Comparison of ENCODE assay signal across 21 cellular contexts in genomic region chr14:50068496-50068895, GRCh38. TPM values are rescaled to one million over a fixed set of nuclear protein-coding genes. Genes with fewer than 3 reads are reported as not detected.
DNase-seq lines count a peak whose midpoint lies in the region; ATAC-seq, FAIRE-seq and TF ChIP-seq lines count a peak whose summit lies in the region.
"Had no signal": no experiment of that assay in that cellular context is flagged by ENCODE, and none has a peak within 500 bp of the region (broad histone marks: within the 10 kb centered on the region; RNA-seq: fewer than 3 reads in every experiment).

No MANE protein-coding gene starts in this region.

- TF ChIP-seq POLR2A in IMR-90 (IDR thresholded peaks at IDR 0.05; ENCODE audit: low read depth, low read length): no peak

- ATAC-seq in activated CD8-positive, alpha-beta memory T cell treated with anti-CD3 and anti-CD28 coated beads, Interleukin-2, amount 10 ng/mL, durations not matched to agents 7 days and 5 days: no peak
- no peak for ATAC-seq in IMR-90 (ENCODE audit: low read depth)
- ATAC-seq in RWPE2 (ENCODE audit: low read depth): no peak
- ATAC-seq: GM23338 had no signal

- H3K9me3 ChIP-seq in IMR-90 (ENCODE audit: control insufficient read depth, insufficient read depth, low read length): no peaks in the 10 kb centered on the region
- H3K9me3 ChIP-seq in RWPE2 (ENCODE audit: severe bottlenecking): no peaks in the 10 kb centered on the region
- no peaks in the 10 kb centered on the region for H3K9me3 ChIP-seq in keratinocyte (ENCODE audit: control insufficient read depth, low read depth, low read length)
- no peaks in the 10 kb centered on the region for H3K9me3 ChIP-seq in right atrium auricular region
- H3K9me3 ChIP-seq: BE2C, SJCRH30 had no signal

- H3K4me2 ChIP-seq in IMR-90 (ENCODE audit: low read depth, low read length) (no peak overlapping the region), keratinocyte (ENCODE audit: control insufficient read depth, extremely low read depth, insufficient read depth, low read depth, low read length) (no peak overlapping the region)
- H3K4me2 ChIP-seq: GM23338 had no signal

- no peaks in the 10 kb centered on the region for H3K27me3 ChIP-seq in IMR-90 (ENCODE audit: control insufficient read depth, insufficient read depth, low read length)
- H3K27me3 ChIP-seq in RWPE2 (ENCODE audit: insufficient read depth, poor library complexity, severe bottlenecking): no peaks in the 10 kb centered on the region
- no peaks in the 10 kb centered on the region for H3K27me3 ChIP-seq in keratinocyte (ENCODE audit: control insufficient read depth, extremely low read depth, insufficient read depth, low read length)
- no peaks in the 10 kb centered on the region for H3K27me3 ChIP-seq in right atrium auricular region
- H3K27me3 ChIP-seq: BE2C, SJCRH30 had no signal

- no peak overlapping the region for H2BK5ac ChIP-seq in IMR-90 (ENCODE audit: low read depth, low read length, poor library complexity, severe bottlenecking)

- H3K36me3 ChIP-seq in IMR-90 (ENCODE audit: control insufficient read depth, insufficient read depth, low read length) (no peaks in the 10 kb centered on the region), RWPE2 (ENCODE audit: low read depth) (no peaks in the 10 kb centered on the region), keratinocyte (ENCODE audit: control insufficient read depth in 2 of 2, extremely low read depth in 1 of 2, insufficient read depth in 2 of 2, low read length in 2 of 2) (no peaks in the 10 kb centered on the region), right atrium auricular region (no peaks in the 10 kb centered on the region)
- H3K36me3 ChIP-seq: BE2C, SJCRH30 had no signal

- no peaks in the 10 kb centered on the region for H3K79me2 ChIP-seq in keratinocyte (ENCODE audit: control insufficient read depth, insufficient read depth, low read length)

- no peak overlapping the region for H2BK15ac ChIP-seq in IMR-90 (ENCODE audit: low read depth, low read length)

- no peak overlapping the region for H4K5ac ChIP-seq in IMR-90 (ENCODE audit: low read depth, low read length)

- H3K27me3 Mint-ChIP-seq in activated CD8-positive, alpha-beta memory T cell treated with anti-CD3 and anti-CD28 coated beads, Interleukin-2, amount 10 ng/mL, durations not matched to agents 7 days and 5 days: no peaks in the 10 kb centered on the region

- H3K4me3 ChIP-seq in IMR-90 (ENCODE audit: insufficient read depth, low read depth, low read length) (no peak overlapping the region), RWPE2 (ENCODE audit: severe bottlenecking) (no peak overlapping the region), keratinocyte (ENCODE audit: control insufficient read depth in 2 of 3, extremely low read depth in 1 of 3, insufficient read depth in 2 of 3, low read depth in 1 of 3, low read length in 3 of 3) (no peak overlapping the region), right atrium auricular region (no peak overlapping the region)
- H3K4me3 ChIP-seq: GM23338, SJCRH30 had no signal

- in situ Hi-C loops in IMR-90 (cut with MboI; ENCODE audit: low sequenced_read_pairs): no loop called here

- no peak overlapping the region for H2BK120ac ChIP-seq in IMR-90 (ENCODE audit: low read depth, low read length)

- FAIRE-seq in keratinocyte (lab: Jason Lieb, UNC): peak; percentile 23

- no peak for TF ChIP-seq CTCF in IMR-90 (conservative IDR thresholded peaks at IDR 0.05; ENCODE audit: low read depth, low read length)
- TF ChIP-seq CTCF in RWPE2 (IDR thresholded peaks at IDR 0.05; ENCODE audit: poor library complexity, severe bottlenecking): no peak
- TF ChIP-seq CTCF in keratinocyte (optimal IDR thresholded peaks at IDR 0.05 in 1 of 3, IDR thresholded peaks at IDR 0.05 in 1 of 3, conservative IDR thresholded peaks at IDR 0.05 in 1 of 3; ENCODE audit: extremely low read depth in 1 of 3, insufficient read depth in 2 of 3, low read length in 3 of 3): no peak
- no peak for TF ChIP-seq CTCF in right atrium auricular region (IDR thresholded peaks at IDR 0.05)

- POLR2A ChIA-PET in IMR-90 (lab: Charles Lee; ENCODE audit: unreplicated experiment): interaction anchor here (1.0 kb wide), 2 partner anchors 69 to 206 kb away, joined by 3 to 4 read pairs; no protein-coding TSS in a partner anchor

- no peak overlapping the region for H3K18ac ChIP-seq in IMR-90 (ENCODE audit: low read depth, low read length)

- no peak for TF ChIP-seq RAD21 in IMR-90 (IDR thresholded peaks at IDR 0.05; ENCODE audit: low read length)

- H2AK5ac ChIP-seq in IMR-90 (ENCODE audit: low read depth, low read length): peak overlapping the region; percentile 72

- intact Hi-C loops in IMR-90 (cut with micrococcal nuclease): no loop called here

- H2AFZ ChIP-seq in IMR-90 (replicated peaks; ENCODE audit: low read length, poor library complexity) (no peak overlapping the region), keratinocyte (ENCODE audit: control insufficient read depth, low read length) (no peak overlapping the region)

- H4K20me1 ChIP-seq in IMR-90 (ENCODE audit: insufficient read depth, low read length) (no peaks in the 10 kb centered on the region), keratinocyte (ENCODE audit: control insufficient read depth, extremely low read depth, insufficient read depth, low read length) (no peaks in the 10 kb centered on the region)

- no peak overlapping the region for H4K8ac ChIP-seq in IMR-90 (ENCODE audit: low read depth in 2 of 2, low read length in 2 of 2)

- H3K9ac ChIP-seq in IMR-90 (ENCODE audit: low read depth, low read length) (no peak overlapping the region), keratinocyte (ENCODE audit: control insufficient read depth, extremely low read depth, insufficient read depth, low read length) (no peak overlapping the region)

- no peaks in the 10 kb centered on the region for H3K9me3 Mint-ChIP-seq in activated CD8-positive, alpha-beta memory T cell treated with anti-CD3 and anti-CD28 coated beads, Interleukin-2, amount 10 ng/mL, durations not matched to agents 7 days and 5 days (ENCODE audit: low read depth)
- H3K9me3 Mint-ChIP-seq: GM23338, HFFc6 had no signal

- H3K9me1 ChIP-seq in IMR-90 (ENCODE audit: insufficient read depth, low read length) (peaks cover 12% of the 10 kb centered on the region; the same call in 1 of the 2 replicates), keratinocyte (ENCODE audit: control insufficient read depth, extremely low read depth, insufficient read depth, low read length) (no peaks in the 10 kb centered on the region)

- peak; percentile 51 for DNase-seq in activated CD8-positive, alpha-beta memory T cell treated with anti-CD3 and anti-CD28 coated beads for 24 hours
- DNase-seq in activated CD8-positive, alpha-beta memory T cell treated with anti-CD3 and anti-CD28 coated beads, Interleukin-2, amount 10 ng/mL, durations not matched to agents 7 days and 5 days: no peak
- DNase-seq in IMR-90 (no peak), RWPE2 (ENCODE audit: low spot score) (no peak), keratinocyte (ENCODE audit: low read depth, low spot score) (no peak), GM03348 (ENCODE audit: low spot score) (no peak), COLO668 (lab: John Stamatoyannopoulos, UW; ENCODE audit: unreplicated experiment) (no peak), right atrium auricular region (ENCODE audit: low spot score) (no peak)
- DNase-seq: 8988T, BE2C, DND-41, H9, KG1, MM.1S, NCI-H1694, NCI-H2029 treated with DMSO at 0.1 percent for 48 hours, NCI-H2227 treated with DMSO at 0.1 percent for 48 hours, NCI-H526 treated with DMSO at 0.1 percent for 48 hours, SJCRH30 had no signal

- H3K56ac ChIP-seq in IMR-90 (ENCODE audit: extremely low read depth, insufficient read depth, low read length): no peak overlapping the region

- no peak overlapping the region for H2BK20ac ChIP-seq in IMR-90 (ENCODE audit: low read depth, low read length)

- dilution Hi-C loops in IMR-90 (cut with HindIII; ENCODE audit: low sequenced_read_pairs, unreplicated experiment) (no loop called here), keratinocyte (cut with MboI; ENCODE audit: extremely low pct_ligation_motif_present, low sequenced_read_pairs) (no loop called here)

- CTCF ChIA-PET in activated CD8-positive, alpha-beta memory T cell treated with anti-CD3 and anti-CD28 coated beads, Interleukin-2, amount 10 ng/mL, durations not matched to agents 7 days and 5 days (lab: Charles Lee): interaction anchor here (1.1 to 1.6 kb wide), 3 partner anchors 14 to 434 kb away, joined by 3 to 5 read pairs (median 4); no protein-coding TSS in a partner anchor
- CTCF ChIA-PET in IMR-90 (lab: Yijun Ruan, JAX): no interaction called here

- H3K36me3 Mint-ChIP-seq in activated CD8-positive, alpha-beta memory T cell treated with anti-CD3 and anti-CD28 coated beads, Interleukin-2, amount 10 ng/mL, durations not matched to agents 7 days and 5 days: peaks cover 29% of the 10 kb centered on the region

- no peak overlapping the region for H3K4me3 Mint-ChIP-seq in activated CD8-positive, alpha-beta memory T cell treated with anti-CD3 and anti-CD28 coated beads, Interleukin-2, amount 10 ng/mL, durations not matched to agents 7 days and 5 days
- H3K4me3 Mint-ChIP-seq: GM23338, H9, HFFc6 had no signal

- no peak overlapping the region for H3K4ac ChIP-seq in IMR-90 (ENCODE audit: low read depth, low read length)

- H4K91ac ChIP-seq in IMR-90 (ENCODE audit: insufficient read depth, low read depth, low read length): no peak overlapping the region

- no CpG with 5 or more reads among the region's 7 CpGs for WGBS in IMR-90 (ENCODE audit: extremely low coverage in 2 of 2, insufficient read length in 1 of 2), 2 experiments

- H3K23ac ChIP-seq in IMR-90 (ENCODE audit: low read depth, low read length): no peak overlapping the region

- BruUV-seq in IMR-90 (replicated peaks; lab: Mats Ljungman, UMichigan): no TSS peak

- H3K4me1 Mint-ChIP-seq in activated CD8-positive, alpha-beta memory T cell treated with anti-CD3 and anti-CD28 coated beads, Interleukin-2, amount 10 ng/mL, durations not matched to agents 7 days and 5 days: peaks cover 60% of the 10 kb centered on the region

- no peak overlapping the region for H3K14ac ChIP-seq in IMR-90 (replicated peaks; ENCODE audit: low read depth, low read length)

- H2AK9ac ChIP-seq in IMR-90 (replicated peaks; ENCODE audit: low read depth, low read length, poor library complexity): no peak overlapping the region

- no peak overlapping the region for H3K27ac Mint-ChIP-seq in activated CD8-positive, alpha-beta memory T cell treated with anti-CD3 and anti-CD28 coated beads, Interleukin-2, amount 10 ng/mL, durations not matched to agents 7 days and 5 days
- H3K27ac Mint-ChIP-seq: GM23338 had no signal

- H3K79me1 ChIP-seq in IMR-90 (ENCODE audit: low read depth in 1 of 2, low read length in 2 of 2): no peaks in the 10 kb centered on the region

- peaks cover 4% of the 10 kb centered on the region; the same call in 1 of the 2 replicates for H3K4me1 ChIP-seq in IMR-90 (ENCODE audit: control insufficient read depth, insufficient read depth, low read length)
- H3K4me1 ChIP-seq in RWPE2 (ENCODE audit: insufficient read depth, poor library complexity, severe bottlenecking): peaks cover 12% of the 10 kb centered on the region
- peaks cover 9% of the 10 kb centered on the region for H3K4me1 ChIP-seq in keratinocyte (ENCODE audit: control insufficient read depth, extremely low read depth, insufficient read depth, low read length)
- no peaks in the 10 kb centered on the region for H3K4me1 ChIP-seq in right atrium auricular region
- H3K4me1 ChIP-seq: BE2C, SJCRH30 had no signal

- no peak overlapping the region for H3K27ac ChIP-seq in IMR-90 (ENCODE audit: insufficient read depth, low read length)
- peak overlapping the region; percentile 24 for H3K27ac ChIP-seq in RWPE2 (ENCODE audit: poor library complexity, severe bottlenecking)
- no peak overlapping the region for H3K27ac ChIP-seq in keratinocyte (ENCODE audit: control insufficient read depth, insufficient read depth, low read length)
- no peak overlapping the region for H3K27ac ChIP-seq in right atrium auricular region
- H3K27ac ChIP-seq: SJCRH30 had no signal

RNA-seq across cellular contexts. Expression of gene VCPKMT, which starts 47.9 kb away (rescaled TPM):
- 10 to 100 TPM; 12.0 to 14.5 TPM for total RNA-seq in activated CD8-positive, alpha-beta memory T cell treated with anti-CD3 and anti-CD28 coated beads, Interleukin-2, amount 10 ng/mL, durations not matched to agents 7 days and 5 days
- total RNA-seq in IMR-90 (2012; rRNA removed) (2.5 and 4.7 TPM in 2 replicates), right atrium auricular region (1 to 10 TPM; 1.5 to 2.4 TPM)
- polyA plus RNA-seq in IMR-90 (2012; rRNA removed) (4.7 and 5.2 TPM in 2 replicates), keratinocyte (4.4 to 9.4 TPM (median 5.1 TPM) in 3 replicates)
- polyA plus RNA-seq in IMR-90 (2012; cell fraction: cytosol; rRNA removed): 2.1 and 3.1 TPM in 2 replicates
- polyA plus RNA-seq in IMR-90 (2012; cell fraction: nucleus; rRNA removed; ENCODE audit: low replicate concordance): 7.2 and 10.5 TPM in 2 replicates
- polyA plus RNA-seq in keratinocyte (2011; ENCODE audit: low read depth): 5.3 TPM
- polyA plus RNA-seq in keratinocyte (2011; cell fraction: cytosol; rRNA removed): 2.3 and 4.8 TPM in 2 replicates
- 6.9 and 11.0 TPM in 2 replicates for polyA plus RNA-seq in keratinocyte (2011; cell fraction: nucleus; rRNA removed)
- polyA plus RNA-seq in keratinocyte (2012; ENCODE audit: low replicate concordance): 4.9 and 8.1 TPM in 2 replicates
- polyA minus RNA-seq in keratinocyte: 1.6 to 1.9 TPM in 2 of 3 replicates, not detected in the other
- polyA minus RNA-seq in keratinocyte (2011; cell fraction: cytosol; rRNA and poly(A)+ RNA removed): 2.5 TPM
- 2.0 and 4.5 TPM in 2 replicates for polyA minus RNA-seq in keratinocyte (2011; cell fraction: nucleus; rRNA and poly(A)+ RNA removed)
